Comparison of ENCODE assay signal across 8 cellular contexts in genomic region chr6:52498538-52499017, GRCh38.
DNase-seq lines count a peak whose midpoint lies in the region; ATAC-seq and TF ChIP-seq lines count a peak whose summit lies in the region.

No MANE protein-coding gene starts in this region.

- H3K36me3 ChIP-seq in OCI-LY1 (ENCODE audit: insufficient read depth, low read length) (peaks cover 26% of the 10 kb centered on the region), neural progenitor cell (no peaks in the 10 kb centered on the region)

- no peak overlapping the region for H3K4me3 Mint-ChIP-seq in neural progenitor cell

- H3F3A ChIP-seq in OCI-LY1 (ENCODE audit: insufficient read depth, low read length) (peaks cover 9% of the 10 kb centered on the region), neural progenitor cell (ENCODE audit: low read depth) (peaks cover 14% of the 10 kb centered on the region)

- H3K9me3 ChIP-seq in OCI-LY1 (ENCODE audit: low read length) (no peaks in the 10 kb centered on the region), neural progenitor cell (ENCODE audit: low read depth) (no peaks in the 10 kb centered on the region)

- ATAC-seq in GM18861 (IDR thresholded peaks at IDR 0.05; ENCODE audit: unreplicated experiment) (peak; percentile 30), HG02588 (IDR thresholded peaks at IDR 0.05; ENCODE audit: unreplicated experiment) (peak; percentile 46)

- no peak overlapping the region for H2AFZ ChIP-seq in OCI-LY1 (ENCODE audit: low read length)
- H2AFZ ChIP-seq in neural progenitor cell (replicated peaks) = no peak overlapping the region

- no peak for TF ChIP-seq CTCF in OCI-LY1 (IDR thresholded peaks at IDR 0.05; ENCODE audit: low read length)
- TF ChIP-seq CTCF in neural progenitor cell (IDR thresholded peaks at IDR 0.05) = no peak

- H3K4me1 Mint-ChIP-seq in neural progenitor cell = peaks cover 16% of the 10 kb centered on the region

- no peaks in the 10 kb centered on the region for H4K20me1 ChIP-seq in OCI-LY1 (ENCODE audit: insufficient read depth, low read length)
- no peaks in the 10 kb centered on the region for H4K20me1 ChIP-seq in neural progenitor cell (ENCODE audit: low read depth)

- H3K4me1 ChIP-seq in OCI-LY1 (ENCODE audit: insufficient read depth, low read length, severe bottlenecking) = peaks cover 80% of the 10 kb centered on the region
- H3K4me1 ChIP-seq in neural progenitor cell = peaks cover 17% of the 10 kb centered on the region

- H3K4me3 ChIP-seq in OCI-LY1 (ENCODE audit: low read depth, low read length, poor library complexity, severe bottlenecking) (peak overlapping the region; percentile 39), neural progenitor cell (no peak overlapping the region)

- no peaks in the 10 kb centered on the region for H3K9me2 ChIP-seq in OCI-LY1 (ENCODE audit: low read depth, low read length)

- H3K27ac ChIP-seq in OCI-LY1 (ENCODE audit: low read depth, low read length, poor library complexity, severe bottlenecking) (peak overlapping the region; percentile 99), neural progenitor cell (peak overlapping the region; percentile 46), caudate nucleus (ENCODE audit: low read depth, low read length) (no peak overlapping the region)

- peak overlapping the region; percentile 66 for H3K4me2 ChIP-seq in OCI-LY1 (ENCODE audit: low read length)
- H3K4me2 ChIP-seq in neural progenitor cell = no peak overlapping the region

- H3K79me2 ChIP-seq in OCI-LY1 (ENCODE audit: insufficient read depth, low read length) (no peaks in the 10 kb centered on the region), neural progenitor cell (ENCODE audit: low read depth) (no peaks in the 10 kb centered on the region)

- peak overlapping the region; percentile 58 for H3K9ac ChIP-seq in OCI-LY1 (ENCODE audit: low read length)
- no peak overlapping the region for H3K9ac ChIP-seq in neural progenitor cell

- H3K36me3 Mint-ChIP-seq in neural progenitor cell = peaks cover 30% of the 10 kb centered on the region

- no peaks in the 10 kb centered on the region for H3K9me3 Mint-ChIP-seq in neural progenitor cell

- peak overlapping the region; percentile 32 for H3K27ac Mint-ChIP-seq in neural progenitor cell

- DNase-seq in neural progenitor cell (ENCODE audit: low spot score) = no peak
- DNase-seq in stimulated activated naive CD4-positive, alpha-beta T cell (lab: John Stamatoyannopoulos, UW) = no peak
- no peak for DNase-seq in activated effector memory CD4-positive, alpha-beta T cell treated with Interleukin-2 at 50 U/mL for 16 hours
- no peak for DNase-seq in caudate nucleus (lab: John Stamatoyannopoulos, UW)
- DNase-seq in effector CD8-positive, alpha-beta T cell (lab: John Stamatoyannopoulos, UW) = no peak

- no peaks in the 10 kb centered on the region for H3K27me3 ChIP-seq in OCI-LY1 (ENCODE audit: insufficient read depth, low read length)
- no peaks in the 10 kb centered on the region for H3K27me3 ChIP-seq in neural progenitor cell

- H3K27me3 Mint-ChIP-seq in neural progenitor cell (ENCODE audit: insufficient read depth, low read depth) = peaks cover 7% of the 10 kb centered on the region
